ENCODE assay signal across 10 cellular contexts in genomic region chr21:30463713-30464112, GRCh38. TPM values are rescaled to one million over a fixed set of nuclear protein-coding genes. Genes with fewer than 3 reads are reported as not detected.
DNase-seq lines count a peak whose midpoint lies in the region; TF ChIP-seq lines count a peak whose summit lies in the region.
"Had no signal": no experiment of that assay in that cellular context is flagged by ENCODE, and none has a peak within 500 bp of the region (broad histone marks: within the 10 kb centered on the region; RNA-seq: fewer than 3 reads in every experiment).

No MANE protein-coding gene starts in this region.

- H3K27me3 ChIP-seq in Loucy (ENCODE audit: insufficient read depth, low read length, poor library complexity, severe bottlenecking) (no peaks in the 10 kb centered on the region), liver (ENCODE audit: control insufficient read depth in 4 of 4, insufficient read depth in 4 of 4, low read length in 3 of 4) (no peaks in the 10 kb centered on the region)

- H3K9ac ChIP-seq in Loucy (ENCODE audit: low read depth, low read length, poor library complexity, severe bottlenecking) (no peak overlapping the region), liver (ENCODE audit: low read depth in 1 of 2, low read length in 2 of 2) (no peak overlapping the region)

- 55% methylated on average over 3 of the region's 3 CpGs for WGBS in liver

- H3K27ac ChIP-seq in VCaP (no peak overlapping the region), liver (ENCODE audit: low read depth in 1 of 2, low read length in 2 of 2) (no peak overlapping the region), substantia nigra (ENCODE audit: low read depth, low read length, poor library complexity, severe bottlenecking) (no peak overlapping the region)

- H3K4me3 ChIP-seq in Loucy (ENCODE audit: low read length, poor library complexity, severe bottlenecking): no peak overlapping the region
- H3K4me3 ChIP-seq in liver (ENCODE audit: low read depth in 1 of 3, low read length in 3 of 3): no peak overlapping the region

- H3K79me2 ChIP-seq in Loucy (ENCODE audit: insufficient read depth, low read length): no peaks in the 10 kb centered on the region

- H3K9me3 ChIP-seq in Loucy (ENCODE audit: insufficient read depth, low read depth, low read length) (no peaks in the 10 kb centered on the region), liver (ENCODE audit: control insufficient read depth in 4 of 4, low read length in 3 of 4) (no peaks in the 10 kb centered on the region)

- H3K4me1 ChIP-seq in Loucy (ENCODE audit: insufficient read depth, low read length, poor library complexity, severe bottlenecking) (no peaks in the 10 kb centered on the region), liver (ENCODE audit: control insufficient read depth in 4 of 4, insufficient read depth in 4 of 4, low read length in 3 of 4) (no peaks in the 10 kb centered on the region)

- TF ChIP-seq CTCF in Loucy (conservative IDR thresholded peaks at IDR 0.05; ENCODE audit: low read length) (peak; percentile 65), VCaP (conservative IDR thresholded peaks at IDR 0.05) (peak; percentile 84), liver (IDR thresholded peaks at IDR 0.05; ENCODE audit: low read depth, low read length, missing input control) (peak; percentile 23)

- no peak overlapping the region for H3K4me2 ChIP-seq in Loucy (ENCODE audit: low read depth, low read length, poor library complexity, severe bottlenecking)

- DNase-seq in Daoy (ENCODE audit: low read depth) (peak; percentile 22), putamen (ENCODE audit: low spot score) (no peak), NCI-H1694 (lab: John Stamatoyannopoulos, UW) (no peak), substantia nigra (lab: John Stamatoyannopoulos, UW) (no peak), GF-D8 (lab: John Stamatoyannopoulos, UW) (no peak)
- DNase-seq: activated CD8-positive, alpha-beta memory T cell treated with anti-CD3 and anti-CD28 coated beads, Interleukin-2, amount 50 U/mL, for 48 hours; SIG-M5 had no signal

- no peaks in the 10 kb centered on the region for H4K20me1 ChIP-seq in Loucy (ENCODE audit: insufficient read depth, low read length, poor library complexity, severe bottlenecking)

- H3F3A ChIP-seq in Loucy (ENCODE audit: low read depth): no peaks in the 10 kb centered on the region

- H2AFZ ChIP-seq in Loucy (ENCODE audit: low read length): no peak overlapping the region

- H3K9me2 ChIP-seq in Loucy (replicated peaks; ENCODE audit: low read depth, low read length): no peaks in the 10 kb centered on the region

- no peaks in the 10 kb centered on the region for H3K36me3 ChIP-seq in Loucy (ENCODE audit: insufficient read depth, low read length)
- no peaks in the 10 kb centered on the region for H3K36me3 ChIP-seq in liver (ENCODE audit: control insufficient read depth in 4 of 4, insufficient read depth in 3 of 4, low read depth in 1 of 4, low read length in 3 of 4)

- TF ChIP-seq RAD21 in liver (IDR thresholded peaks at IDR 0.05): peak in 1 of 2 donors; percentile 25

TF ChIP-seq in liver, 16 proteins besides CTCF, POLR2A, EP300 and RAD21:
- TF ChIP-seq JUND (IDR thresholded peaks at IDR 0.05) (no peak), RXRA (IDR thresholded peaks at IDR 0.05) (no peak), HNF4A (conservative IDR thresholded peaks at IDR 0.05) (no peak), HNF4G (IDR thresholded peaks at IDR 0.05) (no peak), SP1 (IDR thresholded peaks at IDR 0.05) (no peak), ATF3 (IDR thresholded peaks at IDR 0.05) (no peak), FOXA2 (IDR thresholded peaks at IDR 0.05) (no peak), GABPA (IDR thresholded peaks at IDR 0.05 in 1 of 2, conservative IDR thresholded peaks at IDR 0.05 in 1 of 2) (no peak), EGR1 (IDR thresholded peaks at IDR 0.05; ENCODE audit: low read depth in 2 of 2) (no peak), ZBTB33 (IDR thresholded peaks at IDR 0.05) (no peak), FOXA1 (IDR thresholded peaks at IDR 0.05) (no peak), NR2F2 (IDR thresholded peaks at IDR 0.05) (no peak), REST (IDR thresholded peaks at IDR 0.05) (no peak), YY1 (IDR thresholded peaks at IDR 0.05) (no peak)
- TF ChIP-seq, protein P1, sequence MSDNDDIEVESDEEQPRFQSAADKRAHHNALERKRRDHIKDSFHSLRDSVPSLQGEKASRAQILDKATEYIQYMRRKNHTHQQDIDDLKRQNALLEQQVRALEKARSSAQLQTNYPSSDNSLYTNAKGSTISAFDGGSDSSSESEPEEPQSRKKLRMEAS (IDR thresholded peaks at IDR 0.05): no peak

RNA-seq across cellular contexts. Expression of gene KRTAP19-1, which starts 16.5 kb away (rescaled TPM):
- not detected in 2 replicates for total RNA-seq in Daoy (2014; rRNA removed; shearing (Covaris generic))
- total RNA-seq in liver: not detected
- not detected for polyA plus RNA-seq in liver

RNA-seq across cellular contexts. Expression of gene KRTAP19-2, which starts 23.5 kb away (rescaled TPM):
- not detected in 2 replicates for total RNA-seq in Daoy (2014; rRNA removed; shearing (Covaris generic))
- total RNA-seq in liver: not detected
- polyA plus RNA-seq in liver: not detected

RNA-seq across cellular contexts. Expression of gene KRTAP15-1, which starts 23.6 kb away (rescaled TPM):
- not detected in 2 replicates for total RNA-seq in Daoy (2014; rRNA removed; shearing (Covaris generic))
- total RNA-seq in liver: not detected
- not detected for polyA plus RNA-seq in liver

RNA-seq across cellular contexts. Expression of gene KRTAP19-3, which starts 28.1 kb away (rescaled TPM):
- total RNA-seq in Daoy (2014; rRNA removed; shearing (Covaris generic)): not detected in 2 replicates
- total RNA-seq in liver: not detected
- not detected for polyA plus RNA-seq in liver

RNA-seq across cellular contexts. Expression of gene KRTAP19-4, which starts 33.3 kb away (rescaled TPM):
- not detected in 2 replicates for total RNA-seq in Daoy (2014; rRNA removed; shearing (Covaris generic))
- not detected for total RNA-seq in liver
- not detected for polyA plus RNA-seq in liver

Comparison
In these comparisons a context has a peak if more than half of its experiments do, and no peak if none do; other contexts are left out.
1. CTCF ChIP-seq: peak in every context shown above with its lines; median percentile 84 in VCaP; 65 in Loucy; 23 in liver.